In the genomic region with DNA sequence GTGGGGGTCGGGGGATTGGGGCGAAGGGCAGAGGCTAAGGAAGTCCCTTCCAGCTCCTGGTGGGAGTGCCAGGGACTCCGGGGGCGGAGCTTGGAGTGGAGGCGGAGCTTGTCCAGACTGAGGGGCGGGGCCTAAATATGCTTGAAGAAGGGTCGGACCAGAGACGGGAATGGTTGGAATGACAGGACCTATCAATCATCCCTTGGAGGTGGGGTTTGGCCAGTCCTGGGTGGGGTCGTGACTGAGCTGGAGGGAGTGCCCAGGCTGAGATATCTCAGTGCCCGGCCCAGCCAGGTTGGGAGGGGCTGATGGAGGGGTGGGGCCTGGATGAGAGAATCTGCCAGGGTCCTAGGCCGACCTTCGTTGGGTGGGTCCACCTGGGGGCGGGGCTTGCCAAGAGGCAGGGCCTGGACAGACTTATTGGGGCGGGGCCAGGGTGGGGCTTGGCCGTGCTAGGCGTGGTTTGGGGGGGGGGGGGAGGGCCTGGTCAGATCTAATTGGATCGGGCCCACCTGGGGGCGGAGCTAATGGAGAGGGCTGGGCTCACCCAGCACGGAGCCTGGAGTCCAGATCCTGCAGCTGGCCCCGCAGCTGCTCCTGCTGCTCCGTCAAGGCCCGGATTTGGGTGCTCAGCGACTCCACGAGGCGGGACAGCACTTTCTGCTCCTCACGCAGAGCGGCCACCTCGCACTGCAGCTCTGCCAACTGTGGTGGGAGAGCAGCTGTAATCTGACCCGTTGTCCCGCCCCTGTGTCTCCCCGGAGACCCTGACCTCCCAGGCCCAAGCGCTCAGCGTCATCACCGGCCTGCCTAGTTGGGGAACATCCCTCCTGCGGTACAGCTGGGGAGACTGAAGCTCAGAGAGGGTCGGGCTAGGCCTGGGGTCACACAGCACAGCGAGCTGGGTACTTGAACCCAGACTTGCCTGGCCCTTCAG, we compare ENCODE assay signal across 8 cellular contexts. TPM values are rescaled to one million over a fixed set of nuclear protein-coding genes. Genes with fewer than 3 reads are reported as not detected.
A peak's percentile ranks its signal among the peaks of the same experiment; 100 is the strongest.
DNase-seq lines count a peak whose midpoint lies in the region; ATAC-seq and TF ChIP-seq lines count a peak whose summit lies in the region.

No MANE protein-coding gene starts in this region.

- TF ChIP-seq POLR2A in testis (IDR thresholded peaks at IDR 0.05): no peak

- 8 to 12% methylated on average over 17 to 31 of the region's 37 CpGs for WGBS in testis, 2 donors

- H3K4me1 ChIP-seq in left lung: peaks cover 6 to 11% of the 10 kb centered on the region in 2 donors
- H3K4me1 ChIP-seq in testis: peaks cover 15% of the 10 kb centered on the region

- peak; percentile 66 for DNase-seq in activated CD8-positive, alpha-beta memory T cell treated with anti-CD3 and anti-CD28 coated beads, Interleukin-2, amount 50 U/mL, for 48 hours
- DNase-seq in activated CD8-positive, alpha-beta memory T cell treated with anti-CD3 and anti-CD28 coated beads, Interleukin-2, amount 50 U/mL, for 4 hours: no peak
- DNase-seq in NCI-H526 (lab: John Stamatoyannopoulos, UW) (peak; percentile 58 to 82), dermis microvascular lymphatic vessel endothelial cell (ENCODE audit: low read depth in 2 of 2) (peak; percentile 77 to 93), left lung (peak; percentile 80 to 86), testis (peak; percentile 88)
- DNase-seq in NK-92 treated with Interleukin-12 subunit alpha and Interleukin-12 subunit beta, amount 100 ng/mL, for 24 hours (lab: John Stamatoyannopoulos, UW): no peak

- intact Hi-C loops in left lung (cut with DNase I): no loop called here
- intact Hi-C loops in testis (cut with DNase I; ENCODE audit: low total_unique reads): no loop called here

- TF ChIP-seq CTCF in left lung (IDR thresholded peaks at IDR 0.05) (no peak), testis (IDR thresholded peaks at IDR 0.05) (no peak)

- H3K27ac ChIP-seq in left lung: no peak overlapping the region
- H3K27ac ChIP-seq in testis: peak overlapping the region in 1 of 2 donors; percentile 37

- H3K27me3 ChIP-seq in left lung: peaks cover 4 to 29% of the 10 kb centered on the region in 2 donors
- H3K27me3 ChIP-seq in testis: no peaks in the 10 kb centered on the region

- no peaks in the 10 kb centered on the region for H3K9me3 ChIP-seq in left lung
- H3K9me3 ChIP-seq in testis: no peaks in the 10 kb centered on the region

- ATAC-seq in left lung (peak; percentile 74), HG02981 (IDR thresholded peaks at IDR 0.05; ENCODE audit: unreplicated experiment) (no peak)

- peak overlapping the region; percentile 29 for H3K4me3 ChIP-seq in left lung
- H3K4me3 ChIP-seq in testis: peak overlapping the region; percentile 31 to 39

- H3K36me3 ChIP-seq in left lung (peaks cover 0 to 49% of the 10 kb centered on the region in 2 donors), testis (ENCODE audit: low read depth, missing control alignments) (no peaks in the 10 kb centered on the region)

RNA-seq across cellular contexts. Expression of gene WIZ, which starts 2.6 kb away (rescaled TPM):
- total RNA-seq in dermis microvascular lymphatic vessel endothelial cell: 4.4 and 9.2 TPM in 2 replicates
- total RNA-seq in left lung: 10 to 100 TPM; 31.0 to 36.2 TPM
- 100 to 1,000 TPM; 109 to 118 TPM for total RNA-seq in testis
- polyA plus RNA-seq in testis (ENCODE audit: insufficient read depth, low read depth, low replicate concordance): 66.2 TPM

RNA-seq across cellular contexts. Expression of gene RASAL3, which starts 12.0 kb away (rescaled TPM):
- total RNA-seq in dermis microvascular lymphatic vessel endothelial cell (14.4 and 14.8 TPM in 2 replicates), left lung (10 to 100 TPM in 1 of 2 donors, 1 to 10 TPM in 1; 7.6 to 27.1 TPM), testis (1 to 10 TPM; 1.4 to 2.7 TPM)
- polyA plus RNA-seq in testis (ENCODE audit: insufficient read depth, low read depth, low replicate concordance): 2.0 TPM

RNA-seq across cellular contexts. Expression of gene PGLYRP2, which starts 26.9 kb away (rescaled TPM):
- total RNA-seq in dermis microvascular lymphatic vessel endothelial cell (not detected in 2 replicates), left lung (not detected), testis (10 to 100 TPM; 43.7 to 44.4 TPM)
- 27.8 TPM for polyA plus RNA-seq in testis (ENCODE audit: insufficient read depth, low read depth, low replicate concordance)

RNA-seq across cellular contexts. Expression of gene AKAP8L, which starts 33.6 kb away (rescaled TPM):
- 33.0 and 41.5 TPM in 2 replicates for total RNA-seq in dermis microvascular lymphatic vessel endothelial cell
- total RNA-seq in left lung: 10 to 100 TPM; 76.4 to 81.1 TPM
- total RNA-seq in testis: 100 to 1,000 TPM; 334 to 399 TPM
- 131 TPM for polyA plus RNA-seq in testis (ENCODE audit: insufficient read depth, low read depth, low replicate concordance)

RNA-seq across cellular contexts. Expression of gene CYP4F22, which starts 55.9 kb away (rescaled TPM):
- total RNA-seq in dermis microvascular lymphatic vessel endothelial cell: not detected in 2 replicates
- under 1 TPM in 1 of 2 donors, not detected in 1; 0.15 TPM for total RNA-seq in left lung
- 1 to 10 TPM; 2.1 to 5.8 TPM for total RNA-seq in testis
- polyA plus RNA-seq in testis (ENCODE audit: insufficient read depth, low read depth, low replicate concordance): 2.5 TPM

Comparison
In these comparisons a context has a peak if more than half of its experiments do, and no peak if none do; other contexts are left out.
1. DNase-seq: peak in activated CD8-positive, alpha-beta memory T cell treated with anti-CD3 and anti-CD28 coated beads, Interleukin-2, amount 50 U/mL, for 48 hours (single experiment), NCI-H526 (2 of 2), dermis microvascular lymphatic vessel endothelial cell (2 of 2), left lung (2 of 2) and testis (single experiment); none in activated CD8-positive, alpha-beta memory T cell treated with anti-CD3 and anti-CD28 coated beads, Interleukin-2, amount 50 U/mL, for 4 hours (single experiment) and NK-92 treated with Interleukin-12 subunit alpha and Interleukin-12 subunit beta, amount 100 ng/mL, for 24 hours (single experiment).
2. RNA of gene PGLYRP2, which starts 26.9 kb away (total RNA-seq): 43.7 to 44.4 TPM in testis; not detected in dermis microvascular lymphatic vessel endothelial cell and not detected in left lung; every median in the first group is over 10 times any median in the second.